Comparison of ENCODE assay signal across 17 cellular contexts in the genomic region with DNA sequence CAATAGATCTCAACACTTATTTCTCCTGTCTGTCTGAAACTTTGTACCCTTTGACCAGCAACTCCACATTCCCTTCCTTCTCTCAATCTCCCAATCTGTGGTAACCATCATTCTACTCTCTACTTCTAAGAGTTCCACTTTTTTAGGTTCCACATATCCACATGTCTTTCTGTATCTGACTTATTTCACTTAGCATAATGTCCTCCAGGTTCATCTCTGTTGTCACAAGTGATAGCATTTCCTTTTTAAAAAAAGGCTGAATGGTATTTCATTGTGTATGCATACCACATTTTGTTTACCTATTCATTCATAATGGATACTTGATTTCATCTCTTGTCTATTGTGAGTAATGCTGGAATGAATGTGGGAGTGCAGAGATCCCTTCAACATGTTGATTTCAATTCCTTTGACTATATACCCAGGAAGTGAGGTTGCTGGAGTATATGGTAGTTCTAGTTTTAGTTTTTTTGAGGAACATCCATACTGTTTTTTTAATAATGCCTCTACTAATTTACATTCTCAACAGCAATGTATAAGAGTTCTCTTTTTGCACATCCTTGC.
"Had no signal": no experiment of that assay in that cellular context is flagged by ENCODE, and none has a peak within 500 bp of the region (broad histone marks: within the 10 kb centered on the region; RNA-seq: fewer than 3 reads in every experiment).

No MANE protein-coding gene starts in this region.

- H3K27ac ChIP-seq: dorsolateral prefrontal cortex, esophagus squamous epithelium, gastrocnemius medialis, lower lobe of right lung, parathyroid adenoma, thyroid gland, vagina had no signal

- ATAC-seq: gastrocnemius medialis; lower lobe of right lung; naive thymus-derived CD4-positive, alpha-beta T cell; stimulated activated effector memory CD8-positive, alpha-beta T cell treated with anti-CD3 and anti-CD28 coated beads, Interleukin-12 subunit alpha, Interleukin-12 subunit beta, amount 100 ng/mL, for 72 hours had no signal

- H3K4me3 Mint-ChIP-seq: activated B cell treated with CpG ODN at 0.5 μM for 24 hours; activated CD4-positive, alpha-beta T cell treated with anti-CD3 and anti-CD28 coated beads, Interleukin-2, amount 10 ng/mL, durations not matched to agents 7 days and 5 days; activated naive CD4-positive, alpha-beta T cell treated with anti-CD3 and anti-CD28 coated beads, Interleukin-2, amount 10 ng/mL, durations not matched to agents 7 days and 5 days; naive thymus-derived CD4-positive, alpha-beta T cell; stimulated activated effector memory CD8-positive, alpha-beta T cell treated with anti-CD3 and anti-CD28 coated beads, Interleukin-12 subunit alpha, Interleukin-12 subunit beta, amount 100 ng/mL, for 72 hours had no signal

- H2AFZ ChIP-seq: parathyroid adenoma had no signal

- H3K9ac ChIP-seq: parathyroid adenoma had no signal

- H3K4me1 ChIP-seq: gastrocnemius medialis, lower lobe of right lung, parathyroid adenoma, vagina had no signal

- H3K36me3 ChIP-seq: esophagus squamous epithelium, gastrocnemius medialis, lower lobe of right lung, thyroid gland, vagina had no signal

- H3K36me3 Mint-ChIP-seq: activated naive CD4-positive, alpha-beta T cell treated with anti-CD3 and anti-CD28 coated beads, Interleukin-2, amount 10 ng/mL, durations not matched to agents 7 days and 5 days; naive thymus-derived CD4-positive, alpha-beta T cell; stimulated activated effector memory CD8-positive, alpha-beta T cell treated with anti-CD3 and anti-CD28 coated beads, Interleukin-12 subunit alpha, Interleukin-12 subunit beta, amount 100 ng/mL, for 72 hours had no signal

- H3K9me3 ChIP-seq: esophagus squamous epithelium, gastrocnemius medialis, lower lobe of right lung, thyroid gland, vagina had no signal

- DNase-seq: activated B cell treated with CpG ODN at 0.5 μM for 24 hours; activated CD4-positive, alpha-beta T cell treated with anti-CD3 and anti-CD28 coated beads, Interleukin-2, amount 10 ng/mL, durations not matched to agents 7 days and 5 days; activated naive CD4-positive, alpha-beta T cell treated with anti-CD3 and anti-CD28 coated beads, Interleukin-2, amount 10 ng/mL, durations not matched to agents 7 days and 5 days; cerebellar nuclear complex; dorsolateral prefrontal cortex; esophagus squamous epithelium; gastrocnemius medialis; lower lobe of right lung; midbrain; naive thymus-derived CD4-positive, alpha-beta T cell; retina; T-helper 2 cell; thyroid gland had no signal

- H3K9me3 Mint-ChIP-seq: activated CD4-positive, alpha-beta T cell treated with anti-CD3 and anti-CD28 coated beads, Interleukin-2, amount 10 ng/mL, durations not matched to agents 7 days and 5 days; activated naive CD4-positive, alpha-beta T cell treated with anti-CD3 and anti-CD28 coated beads, Interleukin-2, amount 10 ng/mL, durations not matched to agents 7 days and 5 days; activated T-helper 2 cell treated with anti-CD3 and anti-CD28 coated beads, Interferon-gamma antibody, Interleukin-2, Interleukin-4, amounts not matched to agents 10 μg/mL and 5 μg/mL and 100 μg/mL, durations not matched to agents 14 hours and 24 hours and 36 hours; stimulated activated effector memory CD8-positive, alpha-beta T cell treated with anti-CD3 and anti-CD28 coated beads, Interleukin-12 subunit alpha, Interleukin-12 subunit beta, amount 100 ng/mL, for 72 hours had no signal

- H3K4me3 ChIP-seq: dorsolateral prefrontal cortex, esophagus squamous epithelium, gastrocnemius medialis, lower lobe of right lung, thyroid gland, vagina had no signal

- H3K27me3 ChIP-seq: dorsolateral prefrontal cortex, esophagus squamous epithelium, gastrocnemius medialis, thyroid gland, vagina had no signal

- H3K4me1 Mint-ChIP-seq: activated B cell treated with CpG ODN at 0.5 μM for 24 hours had no signal

- H3K79me2 ChIP-seq: parathyroid adenoma had no signal

- H3K27ac Mint-ChIP-seq: activated B cell treated with CpG ODN at 0.5 μM for 24 hours; activated CD4-positive, alpha-beta T cell treated with anti-CD3 and anti-CD28 coated beads, Interleukin-2, amount 10 ng/mL, durations not matched to agents 7 days and 5 days; activated naive CD4-positive, alpha-beta T cell treated with anti-CD3 and anti-CD28 coated beads, Interleukin-2, amount 10 ng/mL, durations not matched to agents 7 days and 5 days; activated T-helper 2 cell treated with anti-CD3 and anti-CD28 coated beads, Interferon-gamma antibody, Interleukin-2, Interleukin-4, amounts not matched to agents 10 μg/mL and 5 μg/mL and 100 μg/mL, durations not matched to agents 14 hours and 24 hours and 36 hours; naive thymus-derived CD4-positive, alpha-beta T cell; stimulated activated effector memory CD8-positive, alpha-beta T cell treated with anti-CD3 and anti-CD28 coated beads, Interleukin-12 subunit alpha, Interleukin-12 subunit beta, amount 100 ng/mL, for 72 hours had no signal
